1 cellular context compared by ENCODE assay signal in genomic region chr19:48445606-48446481, GRCh38.
A peak's percentile ranks its signal among the peaks of the same experiment; 100 is the strongest.
TF ChIP-seq lines count a peak whose summit lies in the region.

Gene GRWD1, plus strand, starts transcription at chr19:48445983. Its CDS starts 23 bp downstream, at chr19:48446006.

TF ChIP-seq in HepG2, 621 proteins besides CTCF, POLR2A, EP300 and RAD21 (continued from another document and continues in another):
- TF ChIP-seq NFAT5 (CRISPR knock-in tag; IDR thresholded peaks at IDR 0.05) (no peak), ZNF816 (CRISPR knock-in tag; IDR thresholded peaks at IDR 0.05; ENCODE audit: borderline replicate concordance) (peak; percentile 87; the same call in 1 of the 2 replicates), XRCC5 (optimal IDR thresholded peaks at IDR 0.05; ENCODE audit: low read length) (no peak), GABPA (IDR thresholded peaks at IDR 0.05; ENCODE audit: low read depth, low read length) (peak; percentile 78), GABPA (CRISPR knock-in tag; IDR thresholded peaks at IDR 0.05; ENCODE audit: low read depth) (peak; percentile 95), KDM5A (IDR thresholded peaks at IDR 0.05; ENCODE audit: borderline replicate concordance, low read length) (peak; percentile 92), ZNF558 (CRISPR knock-in tag; IDR thresholded peaks at IDR 0.05; ENCODE audit: borderline replicate concordance) (0 out of 2 replicates have a peak, but pooled peaks have one; percentile 22), SYNCRIP (IDR thresholded peaks at IDR 0.05; ENCODE audit: insufficient read depth, low read depth, low read length) (no peak), ZBTB33 (CRISPR knock-in tag; IDR thresholded peaks at IDR 0.05) (no peak), JUNB (CRISPR knock-in tag; IDR thresholded peaks at IDR 0.05; ENCODE audit: borderline replicate concordance) (no peak), ZNF768 (CRISPR knock-in tag; IDR thresholded peaks at IDR 0.05) (no peak), PATZ1 (CRISPR knock-in tag; IDR thresholded peaks at IDR 0.05) (no peak), MIER2 (CRISPR knock-in tag; IDR thresholded peaks at IDR 0.05) (no peak), ZNF512 (CRISPR knock-in tag; IDR thresholded peaks at IDR 0.05) (no peak), KLF13 (CRISPR knock-in tag; IDR thresholded peaks at IDR 0.05) (0 out of 2 replicates have a peak, but pooled peaks have one; percentile 61), ZNF597 (CRISPR knock-in tag; IDR thresholded peaks at IDR 0.05) (no peak), ZNF672 (CRISPR knock-in tag; IDR thresholded peaks at IDR 0.05) (no peak), ZBTB25 (CRISPR knock-in tag; IDR thresholded peaks at IDR 0.05) (no peak), PRPF4 (IDR thresholded peaks at IDR 0.05; ENCODE audit: low read depth, low read length, poor library complexity, severe bottlenecking) (no peak), ZNF574 (CRISPR knock-in tag; IDR thresholded peaks at IDR 0.05) (peak; percentile 91), ZNF652 (CRISPR knock-in tag; IDR thresholded peaks at IDR 0.05; ENCODE audit: borderline replicate concordance, low read depth) (no peak), ELK4 (CRISPR knock-in tag; IDR thresholded peaks at IDR 0.05; ENCODE audit: borderline replicate concordance) (no peak), ZNF780A (CRISPR knock-in tag; IDR thresholded peaks at IDR 0.05) (no peak), TCF7L2 (IDR thresholded peaks at IDR 0.05; ENCODE audit: low read depth, low read length) (no peak), ZBTB37 (CRISPR knock-in tag; IDR thresholded peaks at IDR 0.05) (no peak), ZNF30 (CRISPR knock-in tag; IDR thresholded peaks at IDR 0.05) (no peak), HNF1A (IDR thresholded peaks at IDR 0.05; ENCODE audit: low read depth) (no peak), HNF1A (CRISPR knock-in tag; IDR thresholded peaks at IDR 0.05; ENCODE audit: borderline replicate concordance) (0 out of 2 replicates have a peak, but pooled peaks have one; percentile 30), IRX3 (CRISPR knock-in tag; IDR thresholded peaks at IDR 0.05; ENCODE audit: borderline replicate concordance, low read depth) (no peak), TARDBP (CRISPR knock-in tag; IDR thresholded peaks at IDR 0.05) (peak; percentile 77; the same call in 1 of the 2 replicates), NR2F2 (IDR thresholded peaks at IDR 0.05; ENCODE audit: borderline replicate concordance, low read depth) (no peak), JUN (CRISPR knock-in tag; IDR thresholded peaks at IDR 0.05) (0 out of 2 replicates have a peak, but pooled peaks have one; percentile 24)
